In genomic region chr5:54621048-54621447, GRCh38 we compare ENCODE assay signal across 27 cellular contexts.
"Had no signal": no experiment of that assay in that cellular context is flagged by ENCODE, and none has a peak within 500 bp of the region (broad histone marks: within the 10 kb centered on the region; RNA-seq: fewer than 3 reads in every experiment).

No MANE protein-coding gene starts in this region.

- H3K9me3 ChIP-seq: gastrocnemius medialis, suprapubic skin, upper lobe of left lung, vagina had no signal

- ATAC-seq: activated T-cell treated with anti-CD3 and anti-CD28 coated beads, Interleukin-2, amount 50 U/mL, for 4 hours; activated T-helper 17 cell treated with anti-CD3 and anti-CD28 coated beads, Interleukin-2, amount 50 U/mL, for 72 hours; gastrocnemius medialis; right cardiac atrium had no signal

- H3K9me3 Mint-ChIP-seq: activated CD8-positive, alpha-beta T cell treated with anti-CD3 and anti-CD28 coated beads for 36 hours; activated T-cell treated with anti-CD3 and anti-CD28 coated beads, Interleukin-2, amount 50 U/mL, for 4 hours; activated T-helper 17 cell treated with anti-CD3 and anti-CD28 coated beads, Interleukin-2, amount 50 U/mL, for 72 hours; mesothelial cell of epicardium; neural crest cell had no signal

- H3K4me3 Mint-ChIP-seq: activated B cell treated with CpG ODN at 0.5 μM for 24 hours; activated CD8-positive, alpha-beta T cell treated with anti-CD3 and anti-CD28 coated beads for 36 hours; activated T-cell treated with anti-CD3 and anti-CD28 coated beads, Interleukin-2, amount 50 U/mL, for 4 hours; activated T-helper 17 cell treated with anti-CD3 and anti-CD28 coated beads, Interleukin-2, amount 50 U/mL, for 72 hours; mesothelial cell of epicardium; naive B cell; neural crest cell; T-helper 2 cell treated with Interferon-gamma antibody and Interleukin-4, amounts not matched to agents 5 μg/mL and 100 μg/mL, for 36 hours had no signal

- H3K27me3 ChIP-seq: gastrocnemius medialis, spleen, suprapubic skin, upper lobe of left lung, vagina had no signal

- H3K4me3 ChIP-seq: gastrocnemius medialis, suprapubic skin, upper lobe of left lung, vagina had no signal

- H3K4me1 ChIP-seq: gastrocnemius medialis, suprapubic skin, vagina had no signal

- H3K27ac ChIP-seq: gastrocnemius medialis, suprapubic skin, vagina had no signal

- H3K36me3 ChIP-seq: gastrocnemius medialis, spleen, suprapubic skin, upper lobe of left lung, vagina had no signal

- H3K4me1 Mint-ChIP-seq: activated T-helper 17 cell treated with anti-CD3 and anti-CD28 coated beads, Interleukin-2, amount 50 U/mL, for 72 hours; neural crest cell had no signal

- H3K36me3 Mint-ChIP-seq: mesothelial cell of epicardium, naive B cell had no signal

- FAIRE-seq: colon, endometrium had no signal

- H3K27me3 Mint-ChIP-seq: activated B cell treated with CpG ODN at 0.5 μM for 24 hours; activated CD8-positive, alpha-beta T cell treated with anti-CD3 and anti-CD28 coated beads for 36 hours; activated T-helper 17 cell treated with anti-CD3 and anti-CD28 coated beads, Interleukin-2, amount 50 U/mL, for 72 hours; naive B cell had no signal

- H3K27ac Mint-ChIP-seq: activated B cell treated with CpG ODN at 0.5 μM for 24 hours; activated CD8-positive, alpha-beta T cell treated with anti-CD3 and anti-CD28 coated beads for 36 hours; activated T-helper 17 cell treated with anti-CD3 and anti-CD28 coated beads, Interleukin-2, amount 50 U/mL, for 72 hours; mesothelial cell of epicardium; T-helper 2 cell treated with Interferon-gamma antibody and Interleukin-4, amounts not matched to agents 5 μg/mL and 100 μg/mL, for 36 hours had no signal

- DNase-seq: activated B cell treated with CpG ODN at 0.5 μM for 24 hours; activated CD4-positive, alpha-beta T cell treated with anti-CD3 and anti-CD28 coated beads, Interleukin-2, amount 50 U/mL, for 1 hour; activated CD8-positive, alpha-beta T cell treated with anti-CD3 and anti-CD28 coated beads for 36 hours; activated gamma-delta T cell treated with Interleukin-2 at 50 U/mL for 16 hours; activated naive CD4-positive, alpha-beta T cell treated with anti-CD3 and anti-CD28 coated beads, Interleukin-2, amount 50 U/mL, for 16 hours; activated T-cell treated with anti-CD3 and anti-CD28 coated beads, Interleukin-2, amount 50 U/mL, for 4 hours; amygdala; dermis blood vessel endothelial cell; effector CD4-positive, alpha-beta T cell; gastrocnemius medialis; glutamatergic neuron; islet precursor cell; left cardiac atrium; naive B cell; spleen; stimulated activated naive CD4-positive, alpha-beta T cell; T-helper 1 cell; upper lobe of left lung had no signal
